In genomic region chr1:17739050-17739449, GRCh38 we compare ENCODE assay signal across 26 cellular contexts. TPM values are rescaled to one million over a fixed set of nuclear protein-coding genes. Genes with fewer than 3 reads are reported as not detected.
"Had no signal": no experiment of that assay in that cellular context is flagged by ENCODE, and none has a peak within 500 bp of the region (broad histone marks: within the 10 kb centered on the region; RNA-seq: fewer than 3 reads in every experiment).

No MANE protein-coding gene starts in this region.

- H3K9me3 ChIP-seq: lower lobe of right lung, prostate gland, right atrium auricular region, suprapubic skin, transverse colon, upper lobe of right lung, uterus had no signal

- H3K27me3 Mint-ChIP-seq: stimulated activated naive CD8-positive, alpha-beta T cell treated with anti-CD3 and anti-CD28 coated beads, Interleukin-15, amount 100 ng/mL, for 72 hours had no signal

- ATAC-seq: effector memory CD8-positive, alpha-beta T cell; left ventricle myocardium superior; lower lobe of right lung; sciatic nerve; stimulated activated naive CD8-positive, alpha-beta T cell treated with anti-CD3 and anti-CD28 coated beads, Interleukin-15, amount 100 ng/mL, for 72 hours; upper lobe of right lung had no signal

- DNase-seq: cortex of kidney; effector memory CD8-positive, alpha-beta T cell; hypothalamus; left ventricle myocardium superior; lower lobe of right lung; naive B cell; stimulated activated CD4-positive, alpha-beta T cell treated with anti-CD3 and anti-CD28 coated beads, Interleukin-12 subunit alpha, Interleukin-12 subunit beta, amount 100 ng/mL, for 4 hours; stimulated activated CD4-positive, alpha-beta T cell treated with anti-CD3 and anti-CD28 coated beads, Interleukin-1b, Interleukin-23, amount 100 ng/mL, for 48 hours; stimulated activated CD4-positive, alpha-beta T cell treated with anti-CD3 and anti-CD28 coated beads, Interleukin-4, amount 100 ng/mL, for 1 hour; stimulated activated CD8-positive, alpha-beta memory T cell treated with anti-CD3 and anti-CD28 coated beads, Interleukin-4, amount 100 ng/mL, for 48 hours; stimulated activated naive CD4-positive, alpha-beta T cell; stimulated activated naive CD8-positive, alpha-beta T cell treated with anti-CD3 and anti-CD28 coated beads, Interleukin-15, amount 100 ng/mL, for 72 hours; transverse colon; upper lobe of right lung; uterus had no signal

- H3K36me3 Mint-ChIP-seq: naive B cell; natural killer cell treated with Interleukin-12 subunit alpha and Interleukin-12 subunit beta and Interleukin-15 and Interleukin-18, amount 100 ng/mL, for 72 hours had no signal

- H3K4me1 ChIP-seq: lower lobe of right lung, prostate gland, suprapubic skin, transverse colon, upper lobe of right lung, uterus had no signal

- H3K27me3 ChIP-seq: right atrium auricular region, uterus had no signal

- H3K27ac ChIP-seq: lower lobe of right lung, prostate gland, right atrium auricular region, suprapubic skin, transverse colon, upper lobe of right lung, uterus had no signal

- H3K4me3 Mint-ChIP-seq: effector memory CD8-positive, alpha-beta T cell; naive B cell; natural killer cell treated with Interleukin-12 subunit alpha and Interleukin-12 subunit beta and Interleukin-15 and Interleukin-18, amount 100 ng/mL, for 72 hours; neural crest cell; stimulated activated naive CD8-positive, alpha-beta T cell treated with anti-CD3 and anti-CD28 coated beads, Interleukin-15, amount 100 ng/mL, for 72 hours had no signal

- H3K27ac Mint-ChIP-seq: effector memory CD8-positive, alpha-beta T cell; naive B cell; natural killer cell treated with Interleukin-12 subunit alpha and Interleukin-12 subunit beta and Interleukin-15 and Interleukin-18, amount 100 ng/mL, for 72 hours; stimulated activated naive CD8-positive, alpha-beta T cell treated with anti-CD3 and anti-CD28 coated beads, Interleukin-15, amount 100 ng/mL, for 72 hours had no signal

- H3K4me2 ChIP-seq: smooth muscle cell had no signal

- H3K9me3 Mint-ChIP-seq: effector memory CD8-positive, alpha-beta T cell; naive B cell; natural killer cell treated with Interleukin-12 subunit alpha and Interleukin-12 subunit beta and Interleukin-15 and Interleukin-18, amount 100 ng/mL, for 72 hours; neural crest cell; stimulated activated naive CD8-positive, alpha-beta T cell treated with anti-CD3 and anti-CD28 coated beads, Interleukin-15, amount 100 ng/mL, for 72 hours had no signal

- H3K4me1 Mint-ChIP-seq: naive B cell; neural crest cell; stimulated activated naive CD8-positive, alpha-beta T cell treated with anti-CD3 and anti-CD28 coated beads, Interleukin-15, amount 100 ng/mL, for 72 hours had no signal

RNA-seq across cellular contexts. Expression of gene ACTL8, which starts 16.1 kb away (rescaled TPM):
- total RNA-seq: dermis microvascular lymphatic vessel endothelial cell; fibroblast of villous mesenchyme; left ventricle myocardium superior; lower lobe of right lung; mononuclear cell; natural killer cell treated with Interleukin-12 subunit alpha and Interleukin-12 subunit beta and Interleukin-15 and Interleukin-18, amount 100 ng/mL, for 72 hours; neural crest cell; osteocyte; right atrium auricular region; sciatic nerve; suprapubic skin; transverse colon; upper lobe of right lung; uterus had no signal
